ENCODE assay signal across 1 cellular context in the genomic region with DNA sequence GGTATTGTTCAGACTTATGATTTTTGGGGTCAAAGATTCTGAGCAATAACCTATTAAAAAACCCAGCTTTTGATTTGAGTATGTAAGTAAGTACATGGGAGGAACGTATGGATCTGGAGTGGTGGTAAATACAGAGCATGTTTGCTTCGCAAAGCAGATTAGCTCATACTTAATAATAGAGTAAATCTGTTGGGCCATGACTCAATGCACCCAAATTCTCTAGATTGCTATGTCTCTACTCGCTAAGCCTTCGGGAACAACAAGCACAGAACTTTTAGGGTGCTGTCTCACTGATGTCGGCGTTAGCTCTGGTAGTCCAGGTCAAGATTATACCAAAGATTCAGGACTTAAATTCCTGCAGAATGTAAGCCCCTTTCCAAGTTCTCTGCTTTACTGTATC.
TF ChIP-seq lines count a peak whose summit lies in the region.

No MANE protein-coding gene starts in this region.

TF ChIP-seq in WTC11, 78 proteins besides CTCF, POLR2A, EP300 and RAD21 (continued from another document):
- TF ChIP-seq, protein P1, sequence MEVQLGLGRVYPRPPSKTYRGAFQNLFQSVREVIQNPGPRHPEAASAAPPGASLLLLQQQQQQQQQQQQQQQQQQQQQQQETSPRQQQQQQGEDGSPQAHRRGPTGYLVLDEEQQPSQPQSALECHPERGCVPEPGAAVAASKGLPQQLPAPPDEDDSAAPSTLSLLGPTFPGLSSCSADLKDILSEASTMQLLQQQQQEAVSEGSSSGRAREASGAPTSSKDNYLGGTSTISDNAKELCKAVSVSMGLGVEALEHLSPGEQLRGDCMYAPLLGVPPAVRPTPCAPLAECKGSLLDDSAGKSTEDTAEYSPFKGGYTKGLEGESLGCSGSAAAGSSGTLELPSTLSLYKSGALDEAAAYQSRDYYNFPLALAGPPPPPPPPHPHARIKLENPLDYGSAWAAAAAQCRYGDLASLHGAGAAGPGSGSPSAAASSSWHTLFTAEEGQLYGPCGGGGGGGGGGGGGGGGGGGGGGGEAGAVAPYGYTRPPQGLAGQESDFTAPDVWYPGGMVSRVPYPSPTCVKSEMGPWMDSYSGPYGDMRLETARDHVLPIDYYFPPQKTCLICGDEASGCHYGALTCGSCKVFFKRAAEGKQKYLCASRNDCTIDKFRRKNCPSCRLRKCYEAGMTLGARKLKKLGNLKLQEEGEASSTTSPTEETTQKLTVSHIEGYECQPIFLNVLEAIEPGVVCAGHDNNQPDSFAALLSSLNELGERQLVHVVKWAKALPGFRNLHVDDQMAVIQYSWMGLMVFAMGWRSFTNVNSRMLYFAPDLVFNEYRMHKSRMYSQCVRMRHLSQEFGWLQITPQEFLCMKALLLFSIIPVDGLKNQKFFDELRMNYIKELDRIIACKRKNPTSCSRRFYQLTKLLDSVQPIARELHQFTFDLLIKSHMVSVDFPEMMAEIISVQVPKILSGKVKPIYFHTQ (CRISPR knock-in tag; IDR thresholded peaks at IDR 0.05) = no peak
- TF ChIP-seq, protein P2, sequence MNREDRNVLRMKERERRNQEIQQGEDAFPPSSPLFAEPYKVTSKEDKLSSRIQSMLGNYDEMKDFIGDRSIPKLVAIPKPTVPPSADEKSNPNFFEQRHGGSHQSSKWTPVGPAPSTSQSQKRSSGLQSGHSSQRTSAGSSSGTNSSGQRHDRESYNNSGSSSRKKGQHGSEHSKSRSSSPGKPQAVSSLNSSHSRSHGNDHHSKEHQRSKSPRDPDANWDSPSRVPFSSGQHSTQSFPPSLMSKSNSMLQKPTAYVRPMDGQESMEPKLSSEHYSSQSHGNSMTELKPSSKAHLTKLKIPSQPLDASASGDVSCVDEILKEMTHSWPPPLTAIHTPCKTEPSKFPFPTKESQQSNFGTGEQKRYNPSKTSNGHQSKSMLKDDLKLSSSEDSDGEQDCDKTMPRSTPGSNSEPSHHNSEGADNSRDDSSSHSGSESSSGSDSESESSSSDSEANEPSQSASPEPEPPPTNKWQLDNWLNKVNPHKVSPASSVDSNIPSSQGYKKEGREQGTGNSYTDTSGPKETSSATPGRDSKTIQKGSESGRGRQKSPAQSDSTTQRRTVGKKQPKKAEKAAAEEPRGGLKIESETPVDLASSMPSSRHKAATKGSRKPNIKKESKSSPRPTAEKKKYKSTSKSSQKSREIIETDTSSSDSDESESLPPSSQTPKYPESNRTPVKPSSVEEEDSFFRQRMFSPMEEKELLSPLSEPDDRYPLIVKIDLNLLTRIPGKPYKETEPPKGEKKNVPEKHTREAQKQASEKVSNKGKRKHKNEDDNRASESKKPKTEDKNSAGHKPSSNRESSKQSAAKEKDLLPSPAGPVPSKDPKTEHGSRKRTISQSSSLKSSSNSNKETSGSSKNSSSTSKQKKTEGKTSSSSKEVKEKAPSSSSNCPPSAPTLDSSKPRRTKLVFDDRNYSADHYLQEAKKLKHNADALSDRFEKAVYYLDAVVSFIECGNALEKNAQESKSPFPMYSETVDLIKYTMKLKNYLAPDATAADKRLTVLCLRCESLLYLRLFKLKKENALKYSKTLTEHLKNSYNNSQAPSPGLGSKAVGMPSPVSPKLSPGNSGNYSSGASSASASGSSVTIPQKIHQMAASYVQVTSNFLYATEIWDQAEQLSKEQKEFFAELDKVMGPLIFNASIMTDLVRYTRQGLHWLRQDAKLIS (CRISPR knock-in tag; IDR thresholded peaks at IDR 0.05; ENCODE audit: borderline replicate concordance) = no peak
- TF ChIP-seq, protein P3, sequence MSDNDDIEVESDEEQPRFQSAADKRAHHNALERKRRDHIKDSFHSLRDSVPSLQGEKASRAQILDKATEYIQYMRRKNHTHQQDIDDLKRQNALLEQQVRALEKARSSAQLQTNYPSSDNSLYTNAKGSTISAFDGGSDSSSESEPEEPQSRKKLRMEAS (CRISPR knock-in tag; IDR thresholded peaks at IDR 0.05) = no peak
- no peak for TF ChIP-seq CREB1 (CRISPR knock-in tag; IDR thresholded peaks at IDR 0.05)
